ENCODE assay signal across 9 cellular contexts in the genomic region with DNA sequence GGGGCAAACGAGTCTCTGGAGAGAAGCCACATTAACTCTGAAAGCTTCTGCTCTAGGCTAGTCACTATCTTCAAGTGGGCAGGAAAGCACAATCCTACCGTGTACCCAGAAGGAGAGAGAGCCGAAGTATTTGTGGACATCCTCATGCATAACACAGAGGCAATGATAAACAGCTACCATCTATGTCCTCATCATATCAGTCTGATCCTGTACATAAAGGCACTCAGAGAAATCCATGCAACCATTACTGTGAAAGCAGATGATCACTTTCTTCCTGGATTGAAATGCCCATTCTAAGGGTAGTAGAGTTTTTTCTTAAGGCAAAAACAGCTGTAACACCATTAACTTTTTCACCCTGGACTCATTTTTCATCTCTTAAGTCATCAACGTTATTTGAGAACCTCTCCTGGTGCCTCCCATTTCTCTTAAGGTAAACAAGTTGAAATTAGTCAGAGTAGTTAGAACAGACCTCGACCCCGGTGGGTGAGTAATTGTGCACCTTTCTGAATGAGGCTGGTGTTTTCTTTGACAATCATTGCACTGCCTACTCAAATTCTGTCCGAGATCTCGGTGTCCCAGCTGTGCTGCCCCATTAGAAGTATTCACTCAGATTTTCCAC.
DNase-seq lines count a peak whose midpoint lies in the region; ATAC-seq, FAIRE-seq and TF ChIP-seq lines count a peak whose summit lies in the region.
"Had no signal": no experiment of that assay in that cellular context is flagged by ENCODE, and none has a peak within 500 bp of the region (broad histone marks: within the 10 kb centered on the region; RNA-seq: fewer than 3 reads in every experiment).

No MANE protein-coding gene starts in this region.

- no peak for TF ChIP-seq POLR2A in body of pancreas (IDR thresholded peaks at IDR 0.05)

- no peaks in the 10 kb centered on the region for H3K9me3 Mint-ChIP-seq in activated CD8-positive, alpha-beta T cell treated with anti-CD3 and anti-CD28 coated beads for 36 hours
- H3K9me3 Mint-ChIP-seq in activated CD8-positive, alpha-beta T cell treated with anti-CD3 and anti-CD28 coated beads, Interleukin-2, amount 10 ng/mL, durations not matched to agents 7 days and 5 days (ENCODE audit: insufficient read depth): no peaks in the 10 kb centered on the region
- H3K9me3 Mint-ChIP-seq in astrocyte (ENCODE audit: unreplicated experiment) (no peaks in the 10 kb centered on the region), mesothelial cell of epicardium (no peaks in the 10 kb centered on the region)

- H3K9ac ChIP-seq in astrocyte (ENCODE audit: low read length): no peak overlapping the region
- H3K9ac ChIP-seq: BLaER1 treated with 17β-estradiol and CSF1 and Interleukin-3, amounts not matched to agents 10 nM and 100 nM had no signal

- no peaks in the 10 kb centered on the region for H4K20me1 ChIP-seq in astrocyte (ENCODE audit: insufficient read depth, low read length)
- H4K20me1 ChIP-seq: BLaER1 treated with 17β-estradiol and CSF1 and Interleukin-3, amounts not matched to agents 10 nM and 100 nM had no signal

- CTCF ChIA-PET in activated CD8-positive, alpha-beta T cell treated with anti-CD3 and anti-CD28 coated beads for 36 hours (lab: Charles Lee): interaction anchor here (0.6 to 1.2 kb wide), 2 partner anchors 8 to 38 kb away, joined by 3 read pairs; no protein-coding TSS in a partner anchor
- CTCF ChIA-PET in activated CD8-positive, alpha-beta T cell treated with anti-CD3 and anti-CD28 coated beads, Interleukin-2, amount 10 ng/mL, durations not matched to agents 7 days and 5 days (lab: Charles Lee): interaction anchor here (0.8 kb wide), 1 partner anchor 145 kb away, joined by 3 read pairs; no protein-coding TSS in a partner anchor

- no peaks in the 10 kb centered on the region for H3K79me2 ChIP-seq in astrocyte (ENCODE audit: insufficient read depth, low read length)

- H3K4me1 Mint-ChIP-seq in activated CD8-positive, alpha-beta T cell treated with anti-CD3 and anti-CD28 coated beads for 36 hours (ENCODE audit: low read depth): peaks cover 36% of the 10 kb centered on the region
- H3K4me1 Mint-ChIP-seq in activated CD8-positive, alpha-beta T cell treated with anti-CD3 and anti-CD28 coated beads, Interleukin-2, amount 10 ng/mL, durations not matched to agents 7 days and 5 days (ENCODE audit: low read depth): peaks cover 9% of the 10 kb centered on the region
- peaks cover 17% of the 10 kb centered on the region for H3K4me1 Mint-ChIP-seq in astrocyte (ENCODE audit: low read depth, unreplicated experiment)
- H3K4me1 Mint-ChIP-seq in mesothelial cell of epicardium: peaks cover 43% of the 10 kb centered on the region

- H3K4me1 ChIP-seq in astrocyte (ENCODE audit: insufficient read depth, low read length) (peaks cover 15% of the 10 kb centered on the region), body of pancreas (no peaks in the 10 kb centered on the region)

- WGBS in body of pancreas, 2 donors: 53 to 62% methylated on average over 5 to 8 of the region's 8 CpGs

- peak; percentile 98 for ATAC-seq in activated CD8-positive, alpha-beta T cell treated with anti-CD3 and anti-CD28 coated beads for 36 hours
- ATAC-seq in activated CD8-positive, alpha-beta T cell treated with anti-CD3 and anti-CD28 coated beads, Interleukin-2, amount 10 ng/mL, durations not matched to agents 7 days and 5 days: no peak
- ATAC-seq in HG03460 (IDR thresholded peaks at IDR 0.05; ENCODE audit: unreplicated experiment): peak; percentile 47
- no peak for ATAC-seq in body of pancreas

- peaks cover 2% of the 10 kb centered on the region for H3K27me3 Mint-ChIP-seq in activated CD8-positive, alpha-beta T cell treated with anti-CD3 and anti-CD28 coated beads for 36 hours
- no peaks in the 10 kb centered on the region for H3K27me3 Mint-ChIP-seq in activated CD8-positive, alpha-beta T cell treated with anti-CD3 and anti-CD28 coated beads, Interleukin-2, amount 10 ng/mL, durations not matched to agents 7 days and 5 days (ENCODE audit: low read depth)
- H3K27me3 Mint-ChIP-seq in astrocyte (ENCODE audit: low read depth, unreplicated experiment): peaks cover 7% of the 10 kb centered on the region
- H3K27me3 Mint-ChIP-seq in mesothelial cell of epicardium (ENCODE audit: low read depth): peaks cover 5% of the 10 kb centered on the region

- H3K27ac ChIP-seq in astrocyte (ENCODE audit: low read depth, low read length): no peak overlapping the region
- H3K27ac ChIP-seq in body of pancreas: no peak overlapping the region

- POLR2A ChIA-PET in activated CD8-positive, alpha-beta T cell treated with anti-CD3 and anti-CD28 coated beads for 36 hours (lab: Charles Lee): interaction anchor here (1.0 to 1.4 kb wide), 3 partner anchors 22 to 124 kb away, joined by 3 to 4 read pairs (median 3); no protein-coding TSS in a partner anchor
- POLR2A ChIA-PET in activated CD8-positive, alpha-beta T cell treated with anti-CD3 and anti-CD28 coated beads, Interleukin-2, amount 10 ng/mL, durations not matched to agents 7 days and 5 days (lab: Charles Lee): no interaction called here

- H3K4me2 ChIP-seq in astrocyte (ENCODE audit: low read length): peak overlapping the region; percentile 51

- FAIRE-seq in astrocyte (lab: Jason Lieb, UNC): no peak

- intact Hi-C loops in activated CD8-positive, alpha-beta T cell treated with anti-CD3 and anti-CD28 coated beads for 36 hours (cut with micrococcal nuclease): no loop called here
- intact Hi-C loops in body of pancreas (cut with DNase I): no loop called here

- H3K4me3 ChIP-seq in astrocyte (ENCODE audit: insufficient read depth, low read depth, low read length) (no peak overlapping the region), body of pancreas (no peak overlapping the region)
- H3K4me3 ChIP-seq: BLaER1 treated with 17β-estradiol and CSF1 and Interleukin-3, amounts not matched to agents 10 nM and 100 nM had no signal

- peak overlapping the region; percentile 88 for H3K27ac Mint-ChIP-seq in activated CD8-positive, alpha-beta T cell treated with anti-CD3 and anti-CD28 coated beads for 36 hours
- H3K27ac Mint-ChIP-seq in activated CD8-positive, alpha-beta T cell treated with anti-CD3 and anti-CD28 coated beads, Interleukin-2, amount 10 ng/mL, durations not matched to agents 7 days and 5 days: no peak overlapping the region
- H3K27ac Mint-ChIP-seq in astrocyte (ENCODE audit: unreplicated experiment): no peak overlapping the region
- no peak overlapping the region for H3K27ac Mint-ChIP-seq in mesothelial cell of epicardium

- peak; percentile 83 for DNase-seq in activated CD8-positive, alpha-beta T cell treated with anti-CD3 and anti-CD28 coated beads for 36 hours
- no peak for DNase-seq in activated CD8-positive, alpha-beta T cell treated with anti-CD3 and anti-CD28 coated beads, Interleukin-2, amount 10 ng/mL, durations not matched to agents 7 days and 5 days
- DNase-seq in astrocyte (ENCODE audit: low read depth) (peak; percentile 92), mesothelial cell of epicardium (ENCODE audit: low spot score in 2 of 2, unreplicated experiment in 2 of 2) (no peak), OCI-M1 (lab: John Stamatoyannopoulos, UW) (no peak), body of pancreas (no peak)
- peak; percentile 70 for DNase-seq in stimulated activated CD8-positive, alpha-beta memory T cell treated with anti-CD3 and anti-CD28 coated beads, Interleukin-4, amount 100 ng/mL, for 48 hours

- H3K4me3 Mint-ChIP-seq in activated CD8-positive, alpha-beta T cell treated with anti-CD3 and anti-CD28 coated beads for 36 hours: no peak overlapping the region
- H3K4me3 Mint-ChIP-seq in activated CD8-positive, alpha-beta T cell treated with anti-CD3 and anti-CD28 coated beads, Interleukin-2, amount 10 ng/mL, durations not matched to agents 7 days and 5 days: no peak overlapping the region
- H3K4me3 Mint-ChIP-seq in astrocyte (ENCODE audit: unreplicated experiment) (no peak overlapping the region), mesothelial cell of epicardium (no peak overlapping the region)

- H3K36me3 ChIP-seq in astrocyte (ENCODE audit: insufficient read depth, low read length): no peaks in the 10 kb centered on the region
- no peaks in the 10 kb centered on the region for H3K36me3 ChIP-seq in body of pancreas (replicated peaks in 1 of 2; ENCODE audit: insufficient read depth in 1 of 2, low read depth in 2 of 2)
- H3K36me3 ChIP-seq: BLaER1 treated with 17β-estradiol and CSF1 and Interleukin-3, amounts not matched to agents 10 nM and 100 nM had no signal

- no peak overlapping the region for H2AFZ ChIP-seq in astrocyte (ENCODE audit: low read depth, low read length)

- H3K9me3 ChIP-seq in astrocyte (ENCODE audit: insufficient read depth, low read depth, low read length) (no peaks in the 10 kb centered on the region), body of pancreas (no peaks in the 10 kb centered on the region)
- H3K9me3 ChIP-seq: BLaER1 treated with 17β-estradiol and CSF1 and Interleukin-3, amounts not matched to agents 10 nM and 100 nM had no signal

- no peak for TF ChIP-seq CTCF in activated CD8-positive, alpha-beta T cell treated with anti-CD3 and anti-CD28 coated beads for 36 hours (IDR thresholded peaks at IDR 0.05)
- TF ChIP-seq CTCF in astrocyte (IDR thresholded peaks at IDR 0.05; ENCODE audit: insufficient read depth, low read depth, low read length) (no peak), mesothelial cell of epicardium (IDR thresholded peaks at IDR 0.05; ENCODE audit: unreplicated experiment) (no peak), body of pancreas (IDR thresholded peaks at IDR 0.05) (no peak)

- H3K36me3 Mint-ChIP-seq in activated CD8-positive, alpha-beta T cell treated with anti-CD3 and anti-CD28 coated beads for 36 hours (ENCODE audit: low read depth): no peaks in the 10 kb centered on the region
- no peaks in the 10 kb centered on the region for H3K36me3 Mint-ChIP-seq in activated CD8-positive, alpha-beta T cell treated with anti-CD3 and anti-CD28 coated beads, Interleukin-2, amount 10 ng/mL, durations not matched to agents 7 days and 5 days (ENCODE audit: low read depth)
- H3K36me3 Mint-ChIP-seq in astrocyte (ENCODE audit: low read depth, unreplicated experiment) (no peaks in the 10 kb centered on the region), mesothelial cell of epicardium (no peaks in the 10 kb centered on the region)

- H3K27me3 ChIP-seq in astrocyte (ENCODE audit: insufficient read depth, low read length) (no peaks in the 10 kb centered on the region), body of pancreas (no peaks in the 10 kb centered on the region)
- H3K27me3 ChIP-seq: BLaER1 treated with 17β-estradiol and CSF1 and Interleukin-3, amounts not matched to agents 10 nM and 100 nM had no signal

Comparison
In these comparisons a context has a peak if more than half of its experiments do, and no peak if none do; other contexts are left out.
1. ATAC-seq: peak in activated CD8-positive, alpha-beta T cell treated with anti-CD3 and anti-CD28 coated beads for 36 hours (single experiment) and HG03460 (single experiment); none in activated CD8-positive, alpha-beta T cell treated with anti-CD3 and anti-CD28 coated beads, Interleukin-2, amount 10 ng/mL, durations not matched to agents 7 days and 5 days (single experiment) and body of pancreas (single experiment).
2. DNase-seq: peak in activated CD8-positive, alpha-beta T cell treated with anti-CD3 and anti-CD28 coated beads for 36 hours (single experiment), astrocyte (single experiment) and stimulated activated CD8-positive, alpha-beta memory T cell treated with anti-CD3 and anti-CD28 coated beads, Interleukin-4, amount 100 ng/mL, for 48 hours (single experiment); none in activated CD8-positive, alpha-beta T cell treated with anti-CD3 and anti-CD28 coated beads, Interleukin-2, amount 10 ng/mL, durations not matched to agents 7 days and 5 days (single experiment), mesothelial cell of epicardium (0 of 2), OCI-M1 (single experiment) and body of pancreas (0 of 4).